Comparison of ENCODE assay signal across 1 cellular context in genomic region chr1:111334169-111334568, GRCh38.
TF ChIP-seq lines count a peak whose summit lies in the region.

No MANE protein-coding gene starts in this region.

TF ChIP-seq in SK-N-SH treated with all-trans-retinoic acid at 6 μM for 48 hours, 23 proteins besides CTCF, POLR2A, EP300 and RAD21 (continued from another document):
- no peak for TF ChIP-seq PATZ1 (CRISPR knock-in tag; IDR thresholded peaks at IDR 0.05; ENCODE audit: borderline replicate concordance)
- TF ChIP-seq ZNF565 (CRISPR knock-in tag; conservative IDR thresholded peaks at IDR 0.05; ENCODE audit: low read depth) = no peak
- TF ChIP-seq BACH2 (CRISPR knock-in tag; IDR thresholded peaks at IDR 0.05; ENCODE audit: borderline replicate concordance) = no peak
- TF ChIP-seq ZFP3 (CRISPR knock-in tag; IDR thresholded peaks at IDR 0.05) = no peak
- TF ChIP-seq ESRRG (CRISPR knock-in tag; IDR thresholded peaks at IDR 0.05) = no peak
- no peak for TF ChIP-seq PPARA (CRISPR knock-in tag; IDR thresholded peaks at IDR 0.05; ENCODE audit: borderline replicate concordance)
- TF ChIP-seq ARNTL (CRISPR knock-in tag; IDR thresholded peaks at IDR 0.05; ENCODE audit: borderline replicate concordance, low read depth) = no peak
- no peak for TF ChIP-seq TOX (CRISPR knock-in tag; IDR thresholded peaks at IDR 0.05; ENCODE audit: borderline replicate concordance)
- no peak for TF ChIP-seq RARB (CRISPR knock-in tag; IDR thresholded peaks at IDR 0.05)
- TF ChIP-seq GLIS3 (CRISPR knock-in tag; IDR thresholded peaks at IDR 0.05) = no peak
- no peak for TF ChIP-seq CSDC2 (CRISPR knock-in tag; IDR thresholded peaks at IDR 0.05)
- no peak for TF ChIP-seq ISL1 (CRISPR knock-in tag; IDR thresholded peaks at IDR 0.05)
- no peak for TF ChIP-seq CSRNP3 (CRISPR knock-in tag; IDR thresholded peaks at IDR 0.05)
- no peak for TF ChIP-seq ZC3H10 (CRISPR knock-in tag; IDR thresholded peaks at IDR 0.05)
- no peak for TF ChIP-seq TSHZ2 (CRISPR knock-in tag; IDR thresholded peaks at IDR 0.05)
